22 cellular contexts compared by ENCODE assay signal in the genomic region with DNA sequence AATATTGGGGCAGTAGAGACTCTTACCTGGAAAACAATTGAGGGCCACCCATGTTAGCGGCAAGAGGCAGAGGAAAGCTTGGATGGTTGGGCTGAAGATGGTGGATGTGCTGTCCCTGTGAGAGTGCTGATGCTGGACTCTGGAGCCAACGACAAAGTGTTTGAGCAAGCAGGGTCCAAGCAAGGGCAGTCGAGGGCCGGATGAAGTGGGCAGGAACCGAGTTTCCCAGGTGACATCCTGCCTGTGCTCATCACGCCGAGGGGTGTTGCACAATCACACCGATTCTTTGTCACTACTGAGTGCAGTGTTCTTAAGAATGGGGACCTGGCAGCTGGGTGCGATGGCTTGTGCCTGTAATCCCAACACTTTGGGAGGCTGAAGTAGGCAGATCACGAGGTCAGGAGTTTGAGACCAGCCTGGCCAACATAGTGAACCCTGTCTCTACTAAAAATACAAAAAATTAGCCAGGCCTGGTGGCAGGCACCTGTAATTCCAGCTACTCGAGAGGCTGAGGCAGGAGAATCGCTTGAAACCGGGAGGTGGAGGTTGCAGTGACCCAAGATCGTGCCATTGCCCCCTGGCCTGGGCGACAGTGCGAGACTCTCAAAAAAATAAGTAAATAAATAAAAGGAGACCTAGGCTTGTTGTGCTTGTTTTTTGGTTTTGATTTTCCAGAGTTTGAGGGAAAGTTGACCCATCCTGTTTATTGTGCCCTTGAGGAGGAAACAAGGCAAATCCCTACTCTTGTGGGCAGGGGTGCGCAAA. TPM values are rescaled to one million over a fixed set of nuclear protein-coding genes. Genes with fewer than 3 reads are reported as not detected.
DNase-seq lines count a peak whose midpoint lies in the region; ATAC-seq and TF ChIP-seq lines count a peak whose summit lies in the region.
"Had no signal": no experiment of that assay in that cellular context is flagged by ENCODE, and none has a peak within 500 bp of the region (broad histone marks: within the 10 kb centered on the region; RNA-seq: fewer than 3 reads in every experiment).

No MANE protein-coding gene starts in this region.

- no peaks in the 10 kb centered on the region for H3K9me3 Mint-ChIP-seq in Calu3 (ENCODE audit: low read depth, unreplicated experiment)
- no peaks in the 10 kb centered on the region for H3K9me3 Mint-ChIP-seq in IgD-negative memory B cell
- H3K9me3 Mint-ChIP-seq in activated naive CD8-positive, alpha-beta T cell treated with anti-CD3 and anti-CD28 coated beads, Interleukin-2, amount 10 ng/mL, durations not matched to agents 7 days and 5 days = no peaks in the 10 kb centered on the region
- H3K9me3 Mint-ChIP-seq in natural killer cell = no peaks in the 10 kb centered on the region
- H3K9me3 Mint-ChIP-seq in activated CD4-positive, alpha-beta T cell treated with anti-CD3 and anti-CD28 coated beads, Interleukin-2, amount 10 ng/mL, durations not matched to agents 24 days and 14 days = no peaks in the 10 kb centered on the region
- H3K9me3 Mint-ChIP-seq: stimulated activated memory B cell treated with anti-CD40 and anti-IgM and Interleukin-4, amounts not matched to agents 10 μg/mL and 1 μg/mL and 100 μg/mL, for 72 hours; T-helper 1 cell treated with Interleukin-12 subunit alpha and Interleukin-12 subunit beta and Interleukin-4 antibody, amounts not matched to agents 30 μg/mL and 1 μg/mL, for 36 hours; type B pancreatic cell had no signal

- H3K27me3 Mint-ChIP-seq in Calu3 (ENCODE audit: unreplicated experiment) (no peaks in the 10 kb centered on the region), IgD-negative memory B cell (no peaks in the 10 kb centered on the region), natural killer cell (ENCODE audit: low read depth in 2 of 2) (no peaks in the 10 kb centered on the region)
- no peaks in the 10 kb centered on the region for H3K27me3 Mint-ChIP-seq in activated naive CD8-positive, alpha-beta T cell treated with anti-CD3 and anti-CD28 coated beads, Interleukin-2, amount 10 ng/mL, durations not matched to agents 7 days and 5 days
- no peaks in the 10 kb centered on the region for H3K27me3 Mint-ChIP-seq in activated CD4-positive, alpha-beta T cell treated with anti-CD3 and anti-CD28 coated beads, Interleukin-2, amount 10 ng/mL, durations not matched to agents 24 days and 14 days
- H3K27me3 Mint-ChIP-seq: stimulated activated memory B cell treated with anti-CD40 and anti-IgM and Interleukin-4, amounts not matched to agents 10 μg/mL and 1 μg/mL and 100 μg/mL, for 72 hours had no signal

- no TSS peak for BruUV-seq in Calu3 (replicated peaks; lab: Mats Ljungman, UMichigan)

- POLR2A ChIA-PET in activated naive CD8-positive, alpha-beta T cell treated with anti-CD3 and anti-CD28 coated beads, Interleukin-2, amount 10 ng/mL, durations not matched to agents 7 days and 5 days (lab: Charles Lee) = interaction anchor here (0.9 to 4.5 kb wide), 5 partner anchors 14 to 246 kb away, joined by 3 to 24 read pairs (median 3); partner anchors contain the start of genes FUS and ZNF843

- peak overlapping the region; percentile 10 for H3K27ac Mint-ChIP-seq in Calu3 (ENCODE audit: unreplicated experiment)
- H3K27ac Mint-ChIP-seq in IgD-negative memory B cell = peak overlapping the region in 2 of 3 donors; percentile 46 to 86
- peak overlapping the region; percentile 45 for H3K27ac Mint-ChIP-seq in activated naive CD8-positive, alpha-beta T cell treated with anti-CD3 and anti-CD28 coated beads, Interleukin-2, amount 10 ng/mL, durations not matched to agents 7 days and 5 days
- H3K27ac Mint-ChIP-seq in natural killer cell = peak overlapping the region; percentile 70 to 80
- no peak overlapping the region for H3K27ac Mint-ChIP-seq in activated CD4-positive, alpha-beta T cell treated with anti-CD3 and anti-CD28 coated beads, Interleukin-2, amount 10 ng/mL, durations not matched to agents 24 days and 14 days
- H3K27ac Mint-ChIP-seq: stimulated activated memory B cell treated with anti-CD40 and anti-IgM and Interleukin-4, amounts not matched to agents 10 μg/mL and 1 μg/mL and 100 μg/mL, for 72 hours; T-helper 1 cell treated with Interleukin-12 subunit alpha and Interleukin-12 subunit beta and Interleukin-4 antibody, amounts not matched to agents 30 μg/mL and 1 μg/mL, for 36 hours had no signal

- DNase-seq in Calu3 (no peak), natural killer cell (no peak), NCI-H69 (lab: John Stamatoyannopoulos, UW) (no peak)
- no peak for DNase-seq in activated naive CD8-positive, alpha-beta T cell treated with anti-CD3 and anti-CD28 coated beads, Interleukin-2, amount 10 ng/mL, durations not matched to agents 7 days and 5 days
- DNase-seq in activated CD4-positive, alpha-beta T cell treated with anti-CD3 and anti-CD28 coated beads, Interleukin-2, amount 10 ng/mL, durations not matched to agents 24 days and 14 days = no peak
- DNase-seq: activated CD8-positive, alpha-beta memory T cell treated with anti-CD3 and anti-CD28 coated beads, Interleukin-2, amount 50 U/mL, for 4 hours; adrenal gland; C1 segment of cervical spinal cord; DND-41; effector CD8-positive, alpha-beta T cell; NCI-H2029; NCI-H510A treated with DMSO at 0.1 percent for 48 hours had no signal

- H3K4me1 Mint-ChIP-seq in Calu3 (ENCODE audit: low read depth, unreplicated experiment) = peaks cover 22% of the 10 kb centered on the region
- peaks cover 30 to 43% (median 38%) of the 10 kb centered on the region in 3 donors for H3K4me1 Mint-ChIP-seq in IgD-negative memory B cell
- peaks cover 59% of the 10 kb centered on the region for H3K4me1 Mint-ChIP-seq in activated naive CD8-positive, alpha-beta T cell treated with anti-CD3 and anti-CD28 coated beads, Interleukin-2, amount 10 ng/mL, durations not matched to agents 7 days and 5 days
- peaks cover 54 to 56% of the 10 kb centered on the region in 2 donors for H3K4me1 Mint-ChIP-seq in natural killer cell
- peaks cover 57% of the 10 kb centered on the region for H3K4me1 Mint-ChIP-seq in activated CD4-positive, alpha-beta T cell treated with anti-CD3 and anti-CD28 coated beads, Interleukin-2, amount 10 ng/mL, durations not matched to agents 24 days and 14 days

- TF ChIP-seq CTCF in Calu3 (IDR thresholded peaks at IDR 0.05; ENCODE audit: unreplicated experiment) (no peak), natural killer cell (IDR thresholded peaks at IDR 0.05) (no peak)

- H3K36me3 Mint-ChIP-seq in Calu3 (ENCODE audit: insufficient read depth, unreplicated experiment) (peaks cover 90% of the 10 kb centered on the region), IgD-negative memory B cell (peaks cover 1% of the 10 kb centered on the region), natural killer cell (peaks cover 4% of the 10 kb centered on the region)
- peaks cover 42% of the 10 kb centered on the region for H3K36me3 Mint-ChIP-seq in activated naive CD8-positive, alpha-beta T cell treated with anti-CD3 and anti-CD28 coated beads, Interleukin-2, amount 10 ng/mL, durations not matched to agents 7 days and 5 days
- peaks cover 58% of the 10 kb centered on the region for H3K36me3 Mint-ChIP-seq in activated CD4-positive, alpha-beta T cell treated with anti-CD3 and anti-CD28 coated beads, Interleukin-2, amount 10 ng/mL, durations not matched to agents 24 days and 14 days (ENCODE audit: low read depth)

- intact Hi-C loops in Calu3 (cut with micrococcal nuclease; ENCODE audit: unreplicated experiment) = no loop called here
- intact Hi-C loops in natural killer cell (cut with micrococcal nuclease) = no loop called here
- intact Hi-C loops in activated CD4-positive, alpha-beta T cell treated with anti-CD3 and anti-CD28 coated beads, Interleukin-2, amount 10 ng/mL, durations not matched to agents 24 days and 14 days (cut with micrococcal nuclease) = no loop called here

- CTCF ChIA-PET in Calu3 (lab: Charles Lee) = no interaction called here

- ATAC-seq in activated naive CD8-positive, alpha-beta T cell treated with anti-CD3 and anti-CD28 coated beads, Interleukin-2, amount 10 ng/mL, durations not matched to agents 7 days and 5 days (ENCODE audit: low read depth) = no peak
- ATAC-seq in natural killer cell (no peak), GM18520 (IDR thresholded peaks at IDR 0.05; ENCODE audit: unreplicated experiment) (no peak)
- ATAC-seq: Right ventricle myocardium inferior; stimulated activated memory B cell treated with anti-CD40 and anti-IgM and Interleukin-4, amounts not matched to agents 10 μg/mL and 1 μg/mL and 100 μg/mL, for 72 hours had no signal

- H3K4me3 Mint-ChIP-seq in Calu3 (ENCODE audit: low read depth, unreplicated experiment) (no peak overlapping the region), IgD-negative memory B cell (peak overlapping the region in 1 of 4 donors; percentile 14), natural killer cell (no peak overlapping the region)
- H3K4me3 Mint-ChIP-seq in activated naive CD8-positive, alpha-beta T cell treated with anti-CD3 and anti-CD28 coated beads, Interleukin-2, amount 10 ng/mL, durations not matched to agents 7 days and 5 days = no peak overlapping the region
- H3K4me3 Mint-ChIP-seq in activated CD4-positive, alpha-beta T cell treated with anti-CD3 and anti-CD28 coated beads, Interleukin-2, amount 10 ng/mL, durations not matched to agents 24 days and 14 days = no peak overlapping the region
- H3K4me3 Mint-ChIP-seq: stimulated activated memory B cell treated with anti-CD40 and anti-IgM and Interleukin-4, amounts not matched to agents 10 μg/mL and 1 μg/mL and 100 μg/mL, for 72 hours; T-helper 1 cell treated with Interleukin-12 subunit alpha and Interleukin-12 subunit beta and Interleukin-4 antibody, amounts not matched to agents 30 μg/mL and 1 μg/mL, for 36 hours; type B pancreatic cell had no signal

RNA-seq across cellular contexts. Expression of gene PYCARD, which starts 6.1 kb away (rescaled TPM):
- total RNA-seq in Calu3 (2022) = 24.3 and 30.9 TPM in 2 replicates
- 130 TPM for polyA plus RNA-seq in IgD-negative memory B cell
- total RNA-seq in activated naive CD8-positive, alpha-beta T cell treated with anti-CD3 and anti-CD28 coated beads, Interleukin-2, amount 10 ng/mL, durations not matched to agents 7 days and 5 days = 10 to 100 TPM; 82.3 to 87.0 TPM
- 10 to 100 TPM; 29.7 to 38.1 (median 37.6) TPM for total RNA-seq in natural killer cell
- total RNA-seq in activated CD4-positive, alpha-beta T cell treated with anti-CD3 and anti-CD28 coated beads, Interleukin-2, amount 10 ng/mL, durations not matched to agents 24 days and 14 days = 15.6 and 17.1 TPM in 2 replicates

RNA-seq across cellular contexts. Expression of gene FUS, which starts 16.6 kb away (rescaled TPM):
- total RNA-seq in Calu3 (2022) (550 and 629 TPM in 2 replicates), natural killer cell (100 to 1,000 TPM; 872 to 934 (median 918) TPM)
- 167 TPM for polyA plus RNA-seq in IgD-negative memory B cell
- 100 to 1,000 TPM; 540 to 618 TPM for total RNA-seq in activated naive CD8-positive, alpha-beta T cell treated with anti-CD3 and anti-CD28 coated beads, Interleukin-2, amount 10 ng/mL, durations not matched to agents 7 days and 5 days
- total RNA-seq in activated CD4-positive, alpha-beta T cell treated with anti-CD3 and anti-CD28 coated beads, Interleukin-2, amount 10 ng/mL, durations not matched to agents 24 days and 14 days = 936 and 955 TPM in 2 replicates

RNA-seq across cellular contexts. Expression of gene TRIM72, which starts 17.4 kb away (rescaled TPM):
- total RNA-seq in Calu3 (2022) (not detected in 2 replicates), natural killer cell (under 1 TPM in 2 of 3 donors, not detected in 1; 0.05 to 0.07 TPM)
- polyA plus RNA-seq in IgD-negative memory B cell = not detected
- total RNA-seq in activated naive CD8-positive, alpha-beta T cell treated with anti-CD3 and anti-CD28 coated beads, Interleukin-2, amount 10 ng/mL, durations not matched to agents 7 days and 5 days = not detected
- total RNA-seq in activated CD4-positive, alpha-beta T cell treated with anti-CD3 and anti-CD28 coated beads, Interleukin-2, amount 10 ng/mL, durations not matched to agents 24 days and 14 days = 0.05 and 0.09 TPM in 2 replicates
- total RNA-seq: pulmonary artery endothelial cell had no signal
- polyA plus RNA-seq: cardiac muscle cell had no signal

RNA-seq across cellular contexts. Expression of gene PYDC1, which starts 20.4 kb away (rescaled TPM):
- total RNA-seq in Calu3 (2022) (not detected in 2 replicates), natural killer cell (not detected)
- polyA plus RNA-seq in IgD-negative memory B cell = not detected
- total RNA-seq in activated naive CD8-positive, alpha-beta T cell treated with anti-CD3 and anti-CD28 coated beads, Interleukin-2, amount 10 ng/mL, durations not matched to agents 7 days and 5 days = not detected
- not detected in 2 replicates for total RNA-seq in activated CD4-positive, alpha-beta T cell treated with anti-CD3 and anti-CD28 coated beads, Interleukin-2, amount 10 ng/mL, durations not matched to agents 24 days and 14 days
- total RNA-seq: adrenal gland, cardiac muscle cell, HT1080, lung, pulmonary artery endothelial cell, Right ventricle myocardium inferior had no signal
- polyA plus RNA-seq: adrenal gland, cardiac muscle cell, lung had no signal

RNA-seq across cellular contexts. Expression of gene PRSS36, which starts 46.6 kb away (rescaled TPM):
- total RNA-seq in Calu3 (2022) (1.6 TPM in 2 replicates), natural killer cell (1 to 10 TPM; 2.1 to 3.5 (median 2.3) TPM)
- polyA plus RNA-seq in IgD-negative memory B cell = 1.4 TPM
- 1 to 10 TPM in 1 of 2 experiments, under 1 TPM in 1; 0.31 to 1.1 TPM for total RNA-seq in activated naive CD8-positive, alpha-beta T cell treated with anti-CD3 and anti-CD28 coated beads, Interleukin-2, amount 10 ng/mL, durations not matched to agents 7 days and 5 days
- total RNA-seq in activated CD4-positive, alpha-beta T cell treated with anti-CD3 and anti-CD28 coated beads, Interleukin-2, amount 10 ng/mL, durations not matched to agents 24 days and 14 days = 0.33 and 0.59 TPM in 2 replicates
